Comparison of ENCODE assay signal across 20 cellular contexts in genomic region chr22:28044546-28045173, GRCh38.
"Had no signal": no experiment of that assay in that cellular context is flagged by ENCODE, and none has a peak within 500 bp of the region (broad histone marks: within the 10 kb centered on the region; RNA-seq: fewer than 3 reads in every experiment).

No MANE protein-coding gene starts in this region.

- H3K4me3 Mint-ChIP-seq: naive thymus-derived CD4-positive, alpha-beta T cell; nephron progenitor cell had no signal

- DNase-seq: colonic mucosa; dorsolateral prefrontal cortex; effector CD8-positive, alpha-beta T cell; heart left ventricle; hippocampal formation; left colon; left ventricle myocardium superior; mesendoderm; naive thymus-derived CD4-positive, alpha-beta T cell; nephron progenitor cell; posterior cingulate gyrus; sigmoid colon; stimulated activated CD4-positive, alpha-beta T cell treated with anti-CD3 and anti-CD28 coated beads, Interleukin-2, amount 100 ng/mL, for 24 hours; stimulated activated naive CD4-positive, alpha-beta T cell; upper lobe of left lung had no signal

- H3K27me3 ChIP-seq: colonic mucosa, dorsolateral prefrontal cortex, heart left ventricle, neutrophil, sigmoid colon, upper lobe of left lung, vagina had no signal

- H3K36me3 ChIP-seq: colonic mucosa, heart left ventricle, neutrophil, sigmoid colon, upper lobe of left lung, vagina had no signal

- H3K9me3 ChIP-seq: colonic mucosa, neutrophil, sigmoid colon, upper lobe of left lung, vagina had no signal

- H3K4me1 ChIP-seq: colonic mucosa had no signal

- ATAC-seq: esophagus mucosa; heart left ventricle; left colon; left ventricle myocardium superior; naive thymus-derived CD4-positive, alpha-beta T cell had no signal

- H3K27ac ChIP-seq: colonic mucosa, dorsolateral prefrontal cortex, heart left ventricle, neutrophil, skin epidermis, vagina had no signal

- H3K27ac Mint-ChIP-seq: naive thymus-derived CD4-positive, alpha-beta T cell had no signal

- H3K4me3 ChIP-seq: colonic mucosa, dorsolateral prefrontal cortex, heart left ventricle, lung, sigmoid colon, skin epidermis, upper lobe of left lung, vagina had no signal

- H3K27me3 Mint-ChIP-seq: naive thymus-derived CD4-positive, alpha-beta T cell had no signal
